ENCODE assay signal across 1 cellular context in the genomic region with DNA sequence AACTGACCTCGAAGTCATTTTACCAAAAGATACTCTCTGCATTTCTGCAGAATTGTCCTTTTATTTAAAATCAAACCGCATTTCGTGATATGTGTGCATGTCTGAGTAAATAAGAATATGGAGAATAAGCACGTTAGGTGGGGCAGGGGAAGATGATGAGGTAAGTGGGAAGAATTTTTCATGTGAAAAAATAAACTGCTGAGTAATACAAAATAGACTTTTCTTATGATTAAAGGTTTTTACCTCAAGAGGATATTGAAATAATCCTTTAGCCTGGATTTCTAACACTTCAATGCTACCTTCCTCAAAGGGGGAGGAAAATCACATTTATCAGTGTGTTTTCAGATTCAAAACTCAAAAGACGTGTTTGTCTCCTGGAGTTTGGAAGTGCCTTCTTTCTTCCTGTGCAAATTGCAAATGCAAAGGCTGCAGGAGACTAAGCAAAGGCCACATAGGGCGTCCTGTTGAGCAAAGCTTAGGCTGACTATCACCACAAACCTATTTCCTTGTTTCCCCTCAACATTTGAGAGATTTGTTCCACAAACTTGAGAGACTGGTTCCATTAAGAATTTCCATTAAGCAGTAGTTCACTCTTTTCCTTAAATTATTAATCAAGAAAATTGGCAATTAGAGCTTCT.
TF ChIP-seq lines count a peak whose summit lies in the region.

No MANE protein-coding gene starts in this region.

TF ChIP-seq in IMR-90, 13 proteins besides CTCF, POLR2A, EP300 and RAD21:
- TF ChIP-seq, protein P1, sequence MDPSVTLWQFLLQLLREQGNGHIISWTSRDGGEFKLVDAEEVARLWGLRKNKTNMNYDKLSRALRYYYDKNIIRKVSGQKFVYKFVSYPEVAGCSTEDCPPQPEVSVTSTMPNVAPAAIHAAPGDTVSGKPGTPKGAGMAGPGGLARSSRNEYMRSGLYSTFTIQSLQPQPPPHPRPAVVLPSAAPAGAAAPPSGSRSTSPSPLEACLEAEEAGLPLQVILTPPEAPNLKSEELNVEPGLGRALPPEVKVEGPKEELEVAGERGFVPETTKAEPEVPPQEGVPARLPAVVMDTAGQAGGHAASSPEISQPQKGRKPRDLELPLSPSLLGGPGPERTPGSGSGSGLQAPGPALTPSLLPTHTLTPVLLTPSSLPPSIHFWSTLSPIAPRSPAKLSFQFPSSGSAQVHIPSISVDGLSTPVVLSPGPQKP (IDR thresholded peaks at IDR 0.05; ENCODE audit: borderline replicate concordance, low read depth, low read length): no peak
- TF ChIP-seq MAFK (IDR thresholded peaks at IDR 0.05; ENCODE audit: low read depth, low read length): peak; percentile 62
- TF ChIP-seq SMC3 (IDR thresholded peaks at IDR 0.05; ENCODE audit: low read depth, low read length): no peak
- TF ChIP-seq MAZ (IDR thresholded peaks at IDR 0.05; ENCODE audit: borderline replicate concordance, low read depth, low read length): no peak
- no peak for TF ChIP-seq RFX5 (IDR thresholded peaks at IDR 0.05; ENCODE audit: low read depth, low read length)
